Comparison of ENCODE assay signal across 18 cellular contexts in genomic region chr1:56359036-56359435, GRCh38.
"Had no signal": no experiment of that assay in that cellular context is flagged by ENCODE, and none has a peak within 500 bp of the region (broad histone marks: within the 10 kb centered on the region; RNA-seq: fewer than 3 reads in every experiment).

No MANE protein-coding gene starts in this region.

- H3K27ac Mint-ChIP-seq: endodermal cell, natural killer cell had no signal

- H3K27me3 ChIP-seq: colonic mucosa, heart right ventricle, right atrium auricular region, sigmoid colon had no signal

- H3K4me3 ChIP-seq: colonic mucosa, heart right ventricle, right atrium auricular region, sigmoid colon, smooth muscle cell had no signal

- H3K4me3 Mint-ChIP-seq: endodermal cell, natural killer cell had no signal

- H3K36me3 Mint-ChIP-seq: natural killer cell had no signal

- H3K9me3 Mint-ChIP-seq: endodermal cell, natural killer cell had no signal

- DNase-seq: colonic mucosa; dermis blood vessel endothelial cell; effector CD4-positive, alpha-beta T cell; endodermal cell; erythroblast; foreskin melanocyte; heart right ventricle; hypothalamus; kidney glomerular epithelial cell; mesendoderm; natural killer cell; sigmoid colon; stimulated activated CD4-positive, alpha-beta T cell treated with anti-CD3 and anti-CD28 coated beads, Interleukin-2, amount 100 ng/mL, for 48 hours; stimulated activated naive CD4-positive, alpha-beta T cell treated with Interleukin-2 at 50 U/mL for 16 hours; trophoblast cell had no signal

- H3K4me1 ChIP-seq: colonic mucosa, parathyroid adenoma, sigmoid colon had no signal

- H3K9me3 ChIP-seq: colonic mucosa, heart right ventricle, right atrium auricular region, sigmoid colon had no signal

- H3K4me1 Mint-ChIP-seq: natural killer cell had no signal

- ATAC-seq: heart right ventricle, natural killer cell had no signal

- H3K27ac ChIP-seq: colonic mucosa, parathyroid adenoma, right atrium auricular region, sigmoid colon had no signal

- H3K36me3 ChIP-seq: colonic mucosa, heart right ventricle, right atrium auricular region, sigmoid colon had no signal
